27 cellular contexts compared by ENCODE assay signal in the genomic region with DNA sequence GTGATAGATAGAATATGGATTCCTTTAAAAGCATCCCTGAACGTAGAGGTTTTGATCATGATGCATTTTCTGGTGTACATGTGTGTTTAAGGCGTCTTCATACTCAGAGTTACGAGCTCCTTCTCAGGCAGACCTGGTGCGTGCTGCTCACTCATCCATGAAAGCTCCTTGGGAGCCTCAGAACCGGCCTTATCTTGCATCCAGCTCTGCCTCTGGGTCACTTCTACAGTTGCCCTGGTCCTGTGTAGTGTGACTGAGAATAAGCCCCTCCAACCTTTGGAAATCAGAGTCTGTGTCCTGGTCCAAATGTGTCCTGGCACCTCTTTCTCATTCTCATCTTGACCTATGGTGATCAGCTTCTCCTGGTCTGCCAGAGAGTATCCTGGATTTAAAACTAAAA. TPM values are rescaled to one million over a fixed set of nuclear protein-coding genes. Genes with fewer than 3 reads are reported as not detected.
"Had no signal": no experiment of that assay in that cellular context is flagged by ENCODE, and none has a peak within 500 bp of the region (broad histone marks: within the 10 kb centered on the region; RNA-seq: fewer than 3 reads in every experiment).

No MANE protein-coding gene starts in this region.

- H3K4me3 Mint-ChIP-seq: effector memory CD8-positive, alpha-beta T cell; immature natural killer cell; memory B cell; naive B cell; natural killer cell treated with Interleukin-12 subunit alpha and Interleukin-12 subunit beta and Interleukin-15 and Interleukin-18, amount 100 ng/mL, for 72 hours; neural progenitor cell; stimulated activated naive CD8-positive, alpha-beta T cell treated with anti-CD3 and anti-CD28 coated beads, Interleukin-15, amount 100 ng/mL, for 72 hours had no signal

- DNase-seq: colonic mucosa; dermis blood vessel endothelial cell; effector memory CD8-positive, alpha-beta T cell; erythroblast; esophagus squamous epithelium; foreskin melanocyte; glutamatergic neuron; hypothalamus; immature natural killer cell; mucosa of descending colon; naive B cell; stimulated activated CD4-positive, alpha-beta T cell treated with anti-CD3 and anti-CD28 coated beads, Interleukin-12 subunit alpha, Interleukin-12 subunit beta, amount 100 ng/mL, for 4 hours; stimulated activated CD4-positive, alpha-beta T cell treated with anti-CD3 and anti-CD28 coated beads, Interleukin-1b, Interleukin-23, amount 100 ng/mL, for 48 hours; stimulated activated CD4-positive, alpha-beta T cell treated with anti-CD3 and anti-CD28 coated beads, Interleukin-4, amount 100 ng/mL, for 1 hour; stimulated activated CD8-positive, alpha-beta memory T cell treated with anti-CD3 and anti-CD28 coated beads, Interleukin-4, amount 100 ng/mL, for 48 hours; stimulated activated naive CD4-positive, alpha-beta T cell; stimulated activated naive CD8-positive, alpha-beta T cell treated with anti-CD3 and anti-CD28 coated beads, Interleukin-15, amount 100 ng/mL, for 72 hours; transverse colon had no signal

- H3K27ac Mint-ChIP-seq: memory B cell; natural killer cell treated with Interleukin-12 subunit alpha and Interleukin-12 subunit beta and Interleukin-15 and Interleukin-18, amount 100 ng/mL, for 72 hours; neural progenitor cell; progenitor cell of endocrine pancreas had no signal

- H3K27me3 ChIP-seq: colonic mucosa, esophagus squamous epithelium, neural progenitor cell, suprapubic skin, transverse colon had no signal

- H3K27me3 Mint-ChIP-seq: effector memory CD8-positive, alpha-beta T cell; memory B cell; naive B cell; natural killer cell treated with Interleukin-12 subunit alpha and Interleukin-12 subunit beta and Interleukin-15 and Interleukin-18, amount 100 ng/mL, for 72 hours; progenitor cell of endocrine pancreas; stimulated activated naive CD8-positive, alpha-beta T cell treated with anti-CD3 and anti-CD28 coated beads, Interleukin-15, amount 100 ng/mL, for 72 hours had no signal

- H3K36me3 Mint-ChIP-seq: natural killer cell treated with Interleukin-12 subunit alpha and Interleukin-12 subunit beta and Interleukin-15 and Interleukin-18, amount 100 ng/mL, for 72 hours had no signal

- H3K4me1 ChIP-seq: colonic mucosa, neural progenitor cell, parathyroid adenoma had no signal

- H3K36me3 ChIP-seq: colonic mucosa, neural progenitor cell, suprapubic skin, transverse colon had no signal

- H3K4me1 Mint-ChIP-seq: immature natural killer cell; memory B cell; neural progenitor cell; stimulated activated naive CD8-positive, alpha-beta T cell treated with anti-CD3 and anti-CD28 coated beads, Interleukin-15, amount 100 ng/mL, for 72 hours had no signal

- H3K4me3 ChIP-seq: colonic mucosa, esophagus squamous epithelium, lung, mucosa of descending colon, neural progenitor cell, smooth muscle cell, suprapubic skin, transverse colon had no signal

- H3K9me3 Mint-ChIP-seq: effector memory CD8-positive, alpha-beta T cell; immature natural killer cell; memory B cell; naive B cell; natural killer cell treated with Interleukin-12 subunit alpha and Interleukin-12 subunit beta and Interleukin-15 and Interleukin-18, amount 100 ng/mL, for 72 hours; neural progenitor cell; stimulated activated naive CD8-positive, alpha-beta T cell treated with anti-CD3 and anti-CD28 coated beads, Interleukin-15, amount 100 ng/mL, for 72 hours had no signal

- H3K9me3 ChIP-seq: colonic mucosa, esophagus squamous epithelium, mucosa of descending colon, suprapubic skin, transverse colon had no signal

- H3K27ac ChIP-seq: colonic mucosa, neural progenitor cell, parathyroid adenoma, suprapubic skin, transverse colon had no signal

- ATAC-seq: effector memory CD8-positive, alpha-beta T cell; left lobe of liver; mucosa of descending colon; natural killer cell treated with Interleukin-12 subunit alpha and Interleukin-12 subunit beta and Interleukin-15 and Interleukin-18, amount 100 ng/mL, for 72 hours; stimulated activated naive CD8-positive, alpha-beta T cell treated with anti-CD3 and anti-CD28 coated beads, Interleukin-15, amount 100 ng/mL, for 72 hours had no signal

RNA-seq across cellular contexts. Expression of a gene that starts 17.3 kb away (rescaled TPM):
- total RNA-seq: natural killer cell treated with Interleukin-12 subunit alpha and Interleukin-12 subunit beta and Interleukin-15 and Interleukin-18, amount 100 ng/mL, for 72 hours had no signal
